ENCODE assay signal across 8 cellular contexts in genomic region chr5:149961186-149961685, GRCh38. TPM values are rescaled to one million over a fixed set of nuclear protein-coding genes. Genes with fewer than 3 reads are reported as not detected.
DNase-seq lines count a peak whose midpoint lies in the region; ATAC-seq and TF ChIP-seq lines count a peak whose summit lies in the region.

No MANE protein-coding gene starts in this region.

- H3K36me3 ChIP-seq in stomach, result no peaks in the 10 kb centered on the region

- peak overlapping the region; percentile 80 to 95 (median 92) for H3K27ac ChIP-seq in stomach

- H3K4me1 ChIP-seq in stomach, result peaks cover 11 to 21% (median 20%) of the 10 kb centered on the region in 4 donors

- H3K9me3 ChIP-seq in stomach, result no peaks in the 10 kb centered on the region

- POLR2A ChIA-PET in activated CD8-positive, alpha-beta T cell treated with anti-CD3 and anti-CD28 coated beads for 36 hours (lab: Charles Lee), result interaction anchor here (0.7 to 5.5 kb wide), 6 partner anchors 8 to 309 kb away, joined by 3 to 36 read pairs (median 4); partner anchors contain the start of genes HMGXB3 and TIGD6

- intact Hi-C loops in activated CD8-positive, alpha-beta T cell treated with anti-CD3 and anti-CD28 coated beads for 36 hours (cut with micrococcal nuclease), result loop anchor here (10.0 kb wide), 1 partner anchor 326 kb away; no protein-coding TSS in a partner anchor
- intact Hi-C loops in stomach (cut with DNase I; ENCODE audit: low total_unique reads), result no loop called here

- no peaks in the 10 kb centered on the region for H3K27me3 Mint-ChIP-seq in T-helper 1 cell treated with Interleukin-12 subunit alpha and Interleukin-12 subunit beta and Interleukin-4 antibody, amounts not matched to agents 30 μg/mL and 1 μg/mL, for 36 hours (ENCODE audit: low read depth)
- H3K27me3 Mint-ChIP-seq in activated CD8-positive, alpha-beta T cell treated with anti-CD3 and anti-CD28 coated beads for 36 hours, result no peaks in the 10 kb centered on the region
- peaks cover 0 to 4% (median 0%) of the 10 kb centered on the region in 3 donors for H3K27me3 Mint-ChIP-seq in immature natural killer cell (ENCODE audit: low read depth in 3 of 3)

- DNase-seq in T-helper 1 cell, result no peak
- DNase-seq in activated CD8-positive, alpha-beta T cell treated with anti-CD3 and anti-CD28 coated beads for 36 hours, result no peak
- DNase-seq in immature natural killer cell, result peak in 1 of 3 donors; percentile 2
- no peak for DNase-seq in stomach
- no peak for DNase-seq in NCI-H524 treated with DMSO at 0.1 percent for 48 hours (lab: John Stamatoyannopoulos, UW)

- no peak for ATAC-seq in activated CD8-positive, alpha-beta T cell treated with anti-CD3 and anti-CD28 coated beads for 36 hours
- ATAC-seq in HG03139 (IDR thresholded peaks at IDR 0.05; ENCODE audit: unreplicated experiment), result no peak
- no peak for ATAC-seq in HG03045 (IDR thresholded peaks at IDR 0.05; ENCODE audit: unreplicated experiment)

- H3K27me3 ChIP-seq in stomach, result no peaks in the 10 kb centered on the region

- peaks cover 27% of the 10 kb centered on the region for H3K4me1 Mint-ChIP-seq in T-helper 1 cell treated with Interleukin-12 subunit alpha and Interleukin-12 subunit beta and Interleukin-4 antibody, amounts not matched to agents 30 μg/mL and 1 μg/mL, for 36 hours (ENCODE audit: low read depth)
- H3K4me1 Mint-ChIP-seq in activated CD8-positive, alpha-beta T cell treated with anti-CD3 and anti-CD28 coated beads for 36 hours (ENCODE audit: low read depth), result peaks cover 35% of the 10 kb centered on the region
- H3K4me1 Mint-ChIP-seq in immature natural killer cell, result peaks cover 21 to 40% of the 10 kb centered on the region in 2 donors

- CTCF ChIA-PET in activated CD8-positive, alpha-beta T cell treated with anti-CD3 and anti-CD28 coated beads for 36 hours (lab: Charles Lee), result interaction anchor here (0.6 to 7.9 kb wide), 15 partner anchors 10 to 325 kb away, joined by 3 to 81 read pairs (median 10); partner anchors contain the start of gene PPARGC1B

- TF ChIP-seq CTCF in activated CD8-positive, alpha-beta T cell treated with anti-CD3 and anti-CD28 coated beads for 36 hours (IDR thresholded peaks at IDR 0.05), result no peak
- TF ChIP-seq CTCF in stomach (IDR thresholded peaks at IDR 0.05), result no peak

- peak overlapping the region; percentile 84 for H3K4me3 Mint-ChIP-seq in T-helper 1 cell treated with Interleukin-12 subunit alpha and Interleukin-12 subunit beta and Interleukin-4 antibody, amounts not matched to agents 30 μg/mL and 1 μg/mL, for 36 hours
- H3K4me3 Mint-ChIP-seq in activated CD8-positive, alpha-beta T cell treated with anti-CD3 and anti-CD28 coated beads for 36 hours, result peak overlapping the region; percentile 95
- H3K4me3 Mint-ChIP-seq in immature natural killer cell, result peak overlapping the region; percentile 91 to 97 (median 92)

- peak overlapping the region; percentile 53 for H3K27ac Mint-ChIP-seq in T-helper 1 cell treated with Interleukin-12 subunit alpha and Interleukin-12 subunit beta and Interleukin-4 antibody, amounts not matched to agents 30 μg/mL and 1 μg/mL, for 36 hours
- peak overlapping the region; percentile 50 for H3K27ac Mint-ChIP-seq in activated CD8-positive, alpha-beta T cell treated with anti-CD3 and anti-CD28 coated beads for 36 hours
- peak overlapping the region; percentile 68 to 91 (median 74) for H3K27ac Mint-ChIP-seq in immature natural killer cell

- WGBS in stomach, 5 donors, result 10 to 12% (median 11%) methylated on average over 23 of the region's 23 CpGs

- TF ChIP-seq EP300 in stomach (IDR thresholded peaks at IDR 0.05), result no peak

- no peaks in the 10 kb centered on the region for H3K9me3 Mint-ChIP-seq in T-helper 1 cell treated with Interleukin-12 subunit alpha and Interleukin-12 subunit beta and Interleukin-4 antibody, amounts not matched to agents 30 μg/mL and 1 μg/mL, for 36 hours
- H3K9me3 Mint-ChIP-seq in activated CD8-positive, alpha-beta T cell treated with anti-CD3 and anti-CD28 coated beads for 36 hours, result no peaks in the 10 kb centered on the region
- no peaks in the 10 kb centered on the region for H3K9me3 Mint-ChIP-seq in immature natural killer cell

- peak overlapping the region; percentile 67 to 82 (median 80) for H3K4me3 ChIP-seq in stomach

- H3K36me3 Mint-ChIP-seq in T-helper 1 cell treated with Interleukin-12 subunit alpha and Interleukin-12 subunit beta and Interleukin-4 antibody, amounts not matched to agents 30 μg/mL and 1 μg/mL, for 36 hours (ENCODE audit: low read depth), result peaks cover 3% of the 10 kb centered on the region
- peaks cover 6% of the 10 kb centered on the region for H3K36me3 Mint-ChIP-seq in activated CD8-positive, alpha-beta T cell treated with anti-CD3 and anti-CD28 coated beads for 36 hours (ENCODE audit: low read depth)
- H3K36me3 Mint-ChIP-seq in immature natural killer cell, result peaks cover 0 to 4% (median 4%) of the 10 kb centered on the region in 3 donors

- TF ChIP-seq POLR2A in stomach (IDR thresholded peaks at IDR 0.05), result no peak

RNA-seq across cellular contexts. Expression of gene SLC26A2, which starts 0.7 kb away (rescaled TPM):
- 1 to 10 TPM; 5.0 to 5.3 TPM for total RNA-seq in activated CD8-positive, alpha-beta T cell treated with anti-CD3 and anti-CD28 coated beads for 36 hours
- polyA plus RNA-seq in immature natural killer cell, result 1 to 10 TPM; 2.4 to 3.6 (median 2.4) TPM
- total RNA-seq in stomach, result 100 to 1,000 TPM in 1 of 5 donors, 10 to 100 TPM in 1, 1 to 10 TPM in 3; 3.6 to 135 (median 8.4) TPM
- polyA plus RNA-seq in stomach, result 1 to 10 TPM in 2 of 3 donors, under 1 TPM in 1; 0.81 to 7.4 (median 1.2) TPM

RNA-seq across cellular contexts. Expression of gene PDE6A, which starts 16.6 kb away (rescaled TPM):
- not detected for total RNA-seq in activated CD8-positive, alpha-beta T cell treated with anti-CD3 and anti-CD28 coated beads for 36 hours
- polyA plus RNA-seq in immature natural killer cell (not detected), stomach (under 1 TPM in 1 of 3 donors, not detected in 2; 0.80 TPM)
- total RNA-seq in stomach, result under 1 TPM in 1 of 5 donors, not detected in 4; under 0.01 TPM

RNA-seq across cellular contexts. Expression of gene TIGD6, which starts 39.2 kb away (rescaled TPM):
- total RNA-seq in activated CD8-positive, alpha-beta T cell treated with anti-CD3 and anti-CD28 coated beads for 36 hours, result 1 to 10 TPM; 1.2 to 2.2 TPM
- polyA plus RNA-seq in immature natural killer cell (1 to 10 TPM in 2 of 3 donors, under 1 TPM in 1; 0.48 to 2.0 (median 1.1) TPM), stomach (1 to 10 TPM; 1.8 to 2.9 (median 2.9) TPM)
- 1 to 10 TPM in 2 of 5 donors, under 1 TPM in 2, not detected in 1; under 0.01 to 3.3 (median 1.6) TPM for total RNA-seq in stomach

RNA-seq across cellular contexts. Expression of gene HMGXB3, which starts 39.3 kb away (rescaled TPM):
- total RNA-seq in activated CD8-positive, alpha-beta T cell treated with anti-CD3 and anti-CD28 coated beads for 36 hours, result 10 to 100 TPM; 30.4 to 32.6 TPM
- 10 to 100 TPM in 2 of 3 donors, 1 to 10 TPM in 1; 5.2 to 16.2 (median 12.7) TPM for polyA plus RNA-seq in immature natural killer cell
- total RNA-seq in stomach, result 10 to 100 TPM; 17.5 to 90.6 (median 52.0) TPM
- polyA plus RNA-seq in stomach, result 10 to 100 TPM in 1 of 3 donors, 1 to 10 TPM in 2; 7.9 to 15.3 (median 10.0) TPM
